19 cellular contexts compared by ENCODE assay signal in genomic region chr13:76865996-76866503, GRCh38.
"Had no signal": no experiment of that assay in that cellular context is flagged by ENCODE, and none has a peak within 500 bp of the region (broad histone marks: within the 10 kb centered on the region; RNA-seq: fewer than 3 reads in every experiment).

No MANE protein-coding gene starts in this region.

- DNase-seq: IMR-90; Karpas-422; KG1; MG63; NCI-H1092; NCI-H1105 treated with DMSO at 0.1 percent for 48 hours; NCI-H1417 treated with DMSO at 0.1 percent for 48 hours; NCI-H146; NCI-H1694 treated with DMSO at 0.1 percent for 48 hours; NCI-H1930; NCI-H2081; NCI-H2107; NCI-H2227 treated with DMSO at 0.1 percent for 48 hours; NCI-H748 treated with DMSO at 0.1 percent for 48 hours; NK-92 treated with Interleukin-12 subunit alpha and Interleukin-12 subunit beta, amount 100 ng/mL, for 24 hours; PC-9; Peyer's patch; SHP77 treated with DMSO at 0.1 percent for 48 hours; SJCRH30 had no signal

- H3K36me3 ChIP-seq: MG63, Peyer's patch, SJCRH30 had no signal

- H3K4me1 ChIP-seq: Peyer's patch, SJCRH30 had no signal

- H3K9me3 ChIP-seq: MG63, Peyer's patch, SJCRH30 had no signal

- H3K4me3 ChIP-seq: MG63, PC-9, Peyer's patch, SJCRH30 had no signal

- H3K27me3 ChIP-seq: MG63, Peyer's patch, SJCRH30 had no signal

- H3K27ac ChIP-seq: PC-9, Peyer's patch, SJCRH30 had no signal
